In genomic region chr2:241925277-241925676, GRCh38 we compare ENCODE assay signal across 21 cellular contexts. TPM values are rescaled to one million over a fixed set of nuclear protein-coding genes. Genes with fewer than 3 reads are reported as not detected.
"Had no signal": no experiment of that assay in that cellular context is flagged by ENCODE, and none has a peak within 500 bp of the region (broad histone marks: within the 10 kb centered on the region; RNA-seq: fewer than 3 reads in every experiment).

No MANE protein-coding gene starts in this region.

- H3K27ac Mint-ChIP-seq: activated CD8-positive, alpha-beta T cell treated with anti-CD3 and anti-CD28 coated beads, Interleukin-2, amount 10 ng/mL, durations not matched to agents 7 days and 5 days; activated naive CD8-positive, alpha-beta T cell treated with anti-CD3 and anti-CD28 coated beads, Interleukin-2, amount 50 U/mL, for 24 hours; mesothelial cell of epicardium; T-cell; T-helper 2 cell treated with Interferon-gamma antibody and Interleukin-4, amounts not matched to agents 5 μg/mL and 100 μg/mL, for 36 hours had no signal

- H3K9me3 Mint-ChIP-seq: activated naive CD8-positive, alpha-beta T cell treated with anti-CD3 and anti-CD28 coated beads, Interleukin-2, amount 50 U/mL, for 24 hours; mesothelial cell of epicardium; nephron; T-cell; T-helper 2 cell treated with Interferon-gamma antibody and Interleukin-4, amounts not matched to agents 5 μg/mL and 100 μg/mL, for 36 hours had no signal

- H3K27me3 ChIP-seq: foreskin keratinocyte, thyroid gland had no signal

- H3K4me3 Mint-ChIP-seq: activated CD8-positive, alpha-beta T cell treated with anti-CD3 and anti-CD28 coated beads, Interleukin-2, amount 10 ng/mL, durations not matched to agents 7 days and 5 days; activated naive CD8-positive, alpha-beta T cell treated with anti-CD3 and anti-CD28 coated beads, Interleukin-2, amount 50 U/mL, for 24 hours; mesothelial cell of epicardium; nephron; T-cell; T-helper 2 cell treated with Interferon-gamma antibody and Interleukin-4, amounts not matched to agents 5 μg/mL and 100 μg/mL, for 36 hours had no signal

- DNase-seq: activated CD4-positive, alpha-beta T cell treated with anti-CD3 and anti-CD28 coated beads, Interleukin-2, amount 50 U/mL, for 1 hour; activated CD8-positive, alpha-beta T cell treated with anti-CD3 and anti-CD28 coated beads, Interleukin-2, amount 10 ng/mL, durations not matched to agents 7 days and 5 days; activated naive CD4-positive, alpha-beta T cell treated with Interleukin-2 at 50 U/mL for 16 hours; activated naive CD8-positive, alpha-beta T cell treated with anti-CD3 and anti-CD28 coated beads, Interleukin-2, amount 50 U/mL, for 24 hours; cortex of kidney; foreskin keratinocyte; kidney; sigmoid colon; stimulated activated CD4-positive, alpha-beta T cell treated with anti-CD3 and anti-CD28 coated beads, Interleukin-4, amount 100 ng/mL, for 1 hour; stimulated activated naive CD4-positive, alpha-beta T cell treated with Interleukin-2 at 50 U/mL for 16 hours; substantia nigra; thyroid gland had no signal

- H3K36me3 ChIP-seq: sigmoid colon, thyroid gland had no signal

- H3K36me3 Mint-ChIP-seq: mesothelial cell of epicardium had no signal

- H3K4me1 Mint-ChIP-seq: mesothelial cell of epicardium had no signal

- ATAC-seq: activated CD4-positive, CD25-positive, alpha-beta regulatory T cell treated with anti-CD3 and anti-CD28 coated beads, Interleukin-2, amount 50 U/mL, for 24 hours; activated CD8-positive, alpha-beta T cell treated with anti-CD3 and anti-CD28 coated beads, Interleukin-2, amount 10 ng/mL, durations not matched to agents 7 days and 5 days; activated naive CD8-positive, alpha-beta T cell treated with anti-CD3 and anti-CD28 coated beads, Interleukin-2, amount 50 U/mL, for 24 hours; foreskin keratinocyte had no signal

- H3K27me3 Mint-ChIP-seq: activated naive CD8-positive, alpha-beta T cell treated with anti-CD3 and anti-CD28 coated beads, Interleukin-2, amount 50 U/mL, for 24 hours; T-cell had no signal

- H3K4me3 ChIP-seq: sigmoid colon, smooth muscle cell, thyroid gland had no signal

- H3K9me3 ChIP-seq: sigmoid colon, thyroid gland had no signal

- H3K27ac ChIP-seq: foreskin keratinocyte, sigmoid colon, thyroid gland, VCaP had no signal

- H3K4me1 ChIP-seq: foreskin keratinocyte, sigmoid colon, thyroid gland had no signal

RNA-seq across cellular contexts. Expression of gene RTP5, which starts 55.7 kb away (rescaled TPM):
- total RNA-seq: activated CD8-positive, alpha-beta T cell treated with anti-CD3 and anti-CD28 coated beads, Interleukin-2, amount 10 ng/mL, durations not matched to agents 7 days and 5 days; foreskin keratinocyte; glomerular endothelial cell; lung microvascular endothelial cell; mesothelial cell of epicardium; smooth muscle cell had no signal
- polyA plus RNA-seq: foreskin keratinocyte, smooth muscle cell had no signal
